In genomic region chr6:26569433-26569764, GRCh38 we compare ENCODE assay signal across 1 cellular context.
TF ChIP-seq lines count a peak whose summit lies in the region.

No MANE protein-coding gene starts in this region.

TF ChIP-seq in K562, 482 proteins besides CTCF, POLR2A, EP300 and RAD21 (continues in another document):
- TF ChIP-seq PRMT5 (CRISPR knock-in tag; IDR thresholded peaks at IDR 0.05) (no peak), THAP12 (CRISPR knock-in tag; IDR thresholded peaks at IDR 0.05) (no peak), CC2D1A (IDR thresholded peaks at IDR 0.05) (no peak), BCL6 (CRISPR knock-in tag; IDR thresholded peaks at IDR 0.05) (no peak), NCOA4 (IDR thresholded peaks at IDR 0.05; ENCODE audit: partially characterized antibody) (no peak), SMAD3 (CRISPR knock-in tag; conservative IDR thresholded peaks at IDR 0.05) (no peak), MLX (CRISPR knock-in tag; conservative IDR thresholded peaks at IDR 0.05) (no peak), MEF2D (tag; conservative IDR thresholded peaks at IDR 0.05; ENCODE audit: low read depth) (no peak), BDP1 (IDR thresholded peaks at IDR 0.05; ENCODE audit: insufficient read depth, insufficient read length) (no peak), ZNF282 (CRISPR knock-in tag; IDR thresholded peaks at IDR 0.05) (no peak), CBX3 (IDR thresholded peaks at IDR 0.05; ENCODE audit: borderline replicate concordance in 1 of 2, low read length in 2 of 2) (no peak), E2F4 (CRISPR knock-in tag; IDR thresholded peaks at IDR 0.05; ENCODE audit: low read depth) (no peak), GABPA (tag; conservative IDR thresholded peaks at IDR 0.05; ENCODE audit: low read depth) (peak; percentile 0; the same call in 1 of the 2 replicates), SAP30 (IDR thresholded peaks at IDR 0.05; ENCODE audit: borderline replicate concordance, insufficient read depth, low read depth, low read length, poor library complexity, severe bottlenecking) (no peak), NCOA6 (IDR thresholded peaks at IDR 0.05) (no peak), PML (IDR thresholded peaks at IDR 0.05; ENCODE audit: low read length) (0 out of 2 replicates have a peak, but pooled peaks have one; percentile 26), MIER1 (IDR thresholded peaks at IDR 0.05; ENCODE audit: low read depth) (no peak), KAT8 (IDR thresholded peaks at IDR 0.05; ENCODE audit: low read depth) (no peak), ZNF740 (CRISPR knock-in tag; IDR thresholded peaks at IDR 0.05) (no peak), ZNF740 (tag; IDR thresholded peaks at IDR 0.05) (no peak), GTF2E2 (tag; IDR thresholded peaks at IDR 0.05) (peak; percentile 69; the same call in 1 of the 2 replicates), ZNF518B (CRISPR knock-in tag; IDR thresholded peaks at IDR 0.05) (no peak), ZBTB11 (CRISPR knock-in tag; IDR thresholded peaks at IDR 0.05) (no peak), ZNF407 (IDR thresholded peaks at IDR 0.05; ENCODE audit: low read depth) (no peak), CREB5 (CRISPR knock-in tag; IDR thresholded peaks at IDR 0.05) (no peak), GATAD2A (IDR thresholded peaks at IDR 0.05) (peak; percentile 65; the same call in 1 of the 2 replicates)
